In the genomic region with DNA sequence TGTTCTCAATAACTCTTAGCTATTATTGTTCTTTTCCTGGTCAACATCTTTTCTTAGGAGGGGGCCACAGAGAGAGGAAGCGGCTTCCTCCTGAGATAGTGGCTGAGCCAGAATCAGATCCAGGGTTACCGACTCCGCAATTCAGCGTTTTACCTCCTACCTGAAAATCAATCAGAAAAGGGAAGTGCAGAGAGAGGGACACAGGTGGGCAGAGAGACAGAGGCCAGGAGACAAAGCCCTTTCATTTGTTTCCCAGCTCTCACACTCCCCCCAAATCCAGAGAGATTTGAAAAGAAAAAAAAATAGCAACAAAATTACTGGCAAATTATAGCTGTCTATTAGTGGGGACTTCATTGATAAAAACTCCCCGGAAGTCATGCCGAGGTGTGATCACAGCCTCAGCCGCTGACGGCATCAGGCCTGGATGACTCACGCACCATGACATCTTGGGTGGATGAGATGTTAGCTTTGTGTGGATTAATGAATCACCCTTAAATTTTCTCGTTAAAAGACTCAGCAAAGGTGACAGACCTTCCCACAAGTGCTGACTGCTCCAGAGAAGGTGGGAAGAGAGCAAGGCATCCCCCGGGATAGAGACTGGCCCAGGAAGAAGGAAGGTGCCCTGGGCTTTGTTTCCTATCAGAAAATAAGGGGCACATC, we compare ENCODE assay signal across 18 cellular contexts.
A peak's percentile ranks its signal among the peaks of the same experiment; 100 is the strongest.
DNase-seq lines count a peak whose midpoint lies in the region; FAIRE-seq and TF ChIP-seq lines count a peak whose summit lies in the region.
"Had no signal": no experiment of that assay in that cellular context is flagged by ENCODE, and none has a peak within 500 bp of the region (broad histone marks: within the 10 kb centered on the region; RNA-seq: fewer than 3 reads in every experiment).

No MANE protein-coding gene starts in this region.

- no peak overlapping the region for H2AK5ac ChIP-seq in mesendoderm (ENCODE audit: low read length)

- H3K9ac ChIP-seq in astrocyte (ENCODE audit: low read length) (no peak overlapping the region), mesendoderm (ENCODE audit: low read length) (no peak overlapping the region)
- H3K9ac ChIP-seq: BLaER1 treated with 17β-estradiol and CSF1 and Interleukin-3, amounts not matched to agents 10 nM and 100 nM; parathyroid adenoma had no signal

- H3K4me1 ChIP-seq in astrocyte (ENCODE audit: insufficient read depth, low read length) (no peaks in the 10 kb centered on the region), mesendoderm (ENCODE audit: control insufficient read depth, low read depth, low read length) (peaks cover 5% of the 10 kb centered on the region), small intestine (ENCODE audit: control insufficient read depth in 2 of 2, insufficient read depth in 1 of 2, low read depth in 1 of 2, low read length in 1 of 2) (no peaks in the 10 kb centered on the region)
- H3K4me1 ChIP-seq: BLaER1 treated with 17β-estradiol and CSF1 and Interleukin-3, amounts not matched to agents 10 nM and 100 nM; heart right ventricle; parathyroid adenoma; stomach had no signal

- no peaks in the 10 kb centered on the region for H3K4me1 Mint-ChIP-seq in astrocyte (ENCODE audit: low read depth, unreplicated experiment)
- H3K4me1 Mint-ChIP-seq: activated CD4-positive, alpha-beta T cell treated with anti-CD3 and anti-CD28 coated beads for 36 hours had no signal

- no peaks in the 10 kb centered on the region for H3K9me3 ChIP-seq in astrocyte (ENCODE audit: insufficient read depth, low read depth, low read length)
- H3K9me3 ChIP-seq in small intestine (ENCODE audit: control insufficient read depth, low read depth), result no peaks in the 10 kb centered on the region
- H3K9me3 ChIP-seq: BLaER1 treated with 17β-estradiol and CSF1 and Interleukin-3, amounts not matched to agents 10 nM and 100 nM; heart right ventricle; stomach had no signal

- H3K23ac ChIP-seq in mesendoderm (ENCODE audit: low read length), result no peak overlapping the region

- WGBS in mesendoderm (ENCODE audit: extremely low coverage, insufficient coverage, low lambda C conversion rate), result no CpG with 5 or more reads among the region's 11 CpGs
- 59 to 73% (median 60%) methylated on average over 11 of the region's 11 CpGs for WGBS in small intestine, 3 donors

- in situ Hi-C loops in G401 (cut with HindIII; ENCODE audit: low sequenced_read_pairs), result no loop called here

- H4K20me1 ChIP-seq in astrocyte (ENCODE audit: insufficient read depth, low read length), result no peaks in the 10 kb centered on the region
- H4K20me1 ChIP-seq: BLaER1 treated with 17β-estradiol and CSF1 and Interleukin-3, amounts not matched to agents 10 nM and 100 nM had no signal

- H3K27ac Mint-ChIP-seq in astrocyte (ENCODE audit: unreplicated experiment), result no peak overlapping the region
- H3K27ac Mint-ChIP-seq: activated CD4-positive, alpha-beta T cell treated with anti-CD3 and anti-CD28 coated beads for 36 hours; activated T-cell treated with anti-CD3 and anti-CD28 coated beads, Interleukin-2, amount 50 U/mL, for 24 hours had no signal

- H3K4me3 Mint-ChIP-seq in astrocyte (ENCODE audit: unreplicated experiment), result no peak overlapping the region
- H3K4me3 Mint-ChIP-seq: activated CD4-positive, alpha-beta T cell treated with anti-CD3 and anti-CD28 coated beads for 36 hours; activated T-cell treated with anti-CD3 and anti-CD28 coated beads, Interleukin-2, amount 50 U/mL, for 24 hours had no signal

- no peak overlapping the region for H3K56ac ChIP-seq in mesendoderm (ENCODE audit: low read length)

- no peak overlapping the region for H3K4ac ChIP-seq in mesendoderm (ENCODE audit: low read depth, low read length)

- no peak overlapping the region for H2BK15ac ChIP-seq in mesendoderm (replicated peaks; ENCODE audit: low read depth)

- no peak overlapping the region for H4K5ac ChIP-seq in mesendoderm (ENCODE audit: low read length)

- H3K79me2 ChIP-seq in astrocyte (ENCODE audit: insufficient read depth, low read length) (no peaks in the 10 kb centered on the region), mesendoderm (ENCODE audit: control insufficient read depth, insufficient read depth, low read length) (no peaks in the 10 kb centered on the region)
- H3K79me2 ChIP-seq: parathyroid adenoma had no signal

- H3K4me3 ChIP-seq in astrocyte (ENCODE audit: insufficient read depth, low read depth, low read length) (no peak overlapping the region), mesendoderm (ENCODE audit: low read length) (no peak overlapping the region), small intestine (ENCODE audit: low read depth in 1 of 2, low read length in 2 of 2) (no peak overlapping the region)
- H3K4me3 ChIP-seq: BLaER1 treated with 17β-estradiol and CSF1 and Interleukin-3, amounts not matched to agents 10 nM and 100 nM; heart right ventricle; stomach had no signal

- FAIRE-seq in astrocyte (lab: Jason Lieb, UNC) (no peak), small intestine (lab: Jason Lieb, UNC) (no peak)
- FAIRE-seq: GM12892 had no signal

- H3K36me3 Mint-ChIP-seq in astrocyte (ENCODE audit: low read depth, unreplicated experiment), result no peaks in the 10 kb centered on the region

- H3K79me1 ChIP-seq in mesendoderm (ENCODE audit: low read length), result no peaks in the 10 kb centered on the region

- H2AFZ ChIP-seq in astrocyte (ENCODE audit: low read depth, low read length), result no peak overlapping the region
- H2AFZ ChIP-seq: parathyroid adenoma had no signal

- DNase-seq in DMS53 (lab: John Stamatoyannopoulos, UW) (peak; percentile 80), LoVo (ENCODE audit: low spot score) (peak; percentile 42), astrocyte (ENCODE audit: low read depth) (peak; percentile 38), mesendoderm (peak; percentile 70), G401 (ENCODE audit: low spot score) (no peak), NCI-H524 (lab: John Stamatoyannopoulos, UW) (no peak), small intestine (no peak)
- no peak for DNase-seq in activated CD8-positive, alpha-beta memory T cell treated with anti-CD3 and anti-CD28 coated beads, Interleukin-2, amount 50 U/mL, for 48 hours
- DNase-seq: activated CD4-positive, alpha-beta T cell treated with anti-CD3 and anti-CD28 coated beads for 36 hours; activated T-cell treated with anti-CD3 and anti-CD28 coated beads, Interleukin-2, amount 50 U/mL, for 24 hours; heart right ventricle; NCI-H82; stimulated activated CD4-positive, alpha-beta T cell treated with anti-CD3 and anti-CD28 coated beads, Interleukin-12 subunit alpha, Interleukin-12 subunit beta, amount 100 ng/mL, for 4 hours; stomach; T-helper 9 cell had no signal

- H3K9me3 Mint-ChIP-seq in astrocyte (ENCODE audit: unreplicated experiment), result peaks cover 3% of the 10 kb centered on the region
- H3K9me3 Mint-ChIP-seq: activated T-cell treated with anti-CD3 and anti-CD28 coated beads, Interleukin-2, amount 50 U/mL, for 24 hours had no signal

- H3K27me3 ChIP-seq in astrocyte (ENCODE audit: insufficient read depth, low read length), result no peaks in the 10 kb centered on the region
- no peaks in the 10 kb centered on the region for H3K27me3 ChIP-seq in mesendoderm (ENCODE audit: insufficient read depth, low read length, poor library complexity)
- H3K27me3 ChIP-seq in small intestine (ENCODE audit: control insufficient read depth in 2 of 2, insufficient read depth in 2 of 2, low read length in 2 of 2), result no peaks in the 10 kb centered on the region
- H3K27me3 ChIP-seq: BLaER1 treated with 17β-estradiol and CSF1 and Interleukin-3, amounts not matched to agents 10 nM and 100 nM; heart right ventricle; stomach had no signal

- H3K4me2 ChIP-seq in astrocyte (ENCODE audit: low read length) (no peak overlapping the region), mesendoderm (ENCODE audit: low read length) (no peak overlapping the region)
- H3K4me2 ChIP-seq: BLaER1 treated with 17β-estradiol and CSF1 and Interleukin-3, amounts not matched to agents 10 nM and 100 nM had no signal

- no peak for TF ChIP-seq CTCF in astrocyte (IDR thresholded peaks at IDR 0.05; ENCODE audit: insufficient read depth, low read depth, low read length)

- H3K36me3 ChIP-seq in astrocyte (ENCODE audit: insufficient read depth, low read length) (no peaks in the 10 kb centered on the region), mesendoderm (ENCODE audit: control insufficient read depth, insufficient read depth, low read length) (no peaks in the 10 kb centered on the region), small intestine (ENCODE audit: control insufficient read depth in 2 of 2, insufficient read depth in 2 of 2, low read length in 2 of 2) (no peaks in the 10 kb centered on the region)
- H3K36me3 ChIP-seq: stomach had no signal

- H3K27ac ChIP-seq in astrocyte (ENCODE audit: low read depth, low read length) (no peak overlapping the region), mesendoderm (ENCODE audit: low read depth, low read length) (no peak overlapping the region), small intestine (ENCODE audit: low read depth in 1 of 2, low read length in 1 of 2) (no peak overlapping the region)
- H3K27ac ChIP-seq: BLaER1 treated with 17β-estradiol and CSF1 and Interleukin-3, amounts not matched to agents 10 nM and 100 nM; heart right ventricle; parathyroid adenoma; stomach had no signal

- no peak overlapping the region for H2BK120ac ChIP-seq in mesendoderm (ENCODE audit: low read depth, low read length)

- H3K18ac ChIP-seq in mesendoderm (ENCODE audit: low read length), result no peak overlapping the region

- peaks cover 56% of the 10 kb centered on the region for H3K27me3 Mint-ChIP-seq in astrocyte (ENCODE audit: low read depth, unreplicated experiment)

- H4K8ac ChIP-seq in mesendoderm (ENCODE audit: low read depth, low read length), result no peak overlapping the region

- H2BK5ac ChIP-seq in mesendoderm (ENCODE audit: low read length), result no peak overlapping the region

Comparison
In these comparisons a context has a peak if more than half of its experiments do, and no peak if none do; other contexts are left out.
1. DNase-seq: peak in DMS53 (single experiment), LoVo (single experiment), astrocyte (single experiment) and mesendoderm (single experiment); none in G401 (single experiment), NCI-H524 (0 of 2), activated CD8-positive, alpha-beta memory T cell treated with anti-CD3 and anti-CD28 coated beads, Interleukin-2, amount 50 U/mL, for 48 hours (single experiment) and small intestine (single experiment).